In genomic region chr6:113596907-113597583, GRCh38 we compare ENCODE assay signal across 10 cellular contexts.
DNase-seq lines count a peak whose midpoint lies in the region; ATAC-seq, FAIRE-seq and TF ChIP-seq lines count a peak whose summit lies in the region.
"Had no signal": no experiment of that assay in that cellular context is flagged by ENCODE, and none has a peak within 500 bp of the region (broad histone marks: within the 10 kb centered on the region; RNA-seq: fewer than 3 reads in every experiment).

No MANE protein-coding gene starts in this region.

- H3K4me3 Mint-ChIP-seq in astrocyte (ENCODE audit: unreplicated experiment) (no peak overlapping the region), nephron (no peak overlapping the region)
- no peak overlapping the region for H3K4me3 Mint-ChIP-seq in stimulated activated naive CD8-positive, alpha-beta T cell treated with anti-CD3 and anti-CD28 coated beads, Interleukin-15, amount 100 ng/mL, for 72 hours

- no peak for ATAC-seq in PC-3
- no peak for ATAC-seq in stimulated activated naive CD8-positive, alpha-beta T cell treated with anti-CD3 and anti-CD28 coated beads, Interleukin-15, amount 100 ng/mL, for 72 hours

- H3K9me3 ChIP-seq in astrocyte (ENCODE audit: insufficient read depth, low read depth, low read length) (no peaks in the 10 kb centered on the region), PC-3 (ENCODE audit: low read length) (no peaks in the 10 kb centered on the region)
- H3K9me3 ChIP-seq: upper lobe of left lung had no signal

- H3K4me1 Mint-ChIP-seq in astrocyte (ENCODE audit: low read depth, unreplicated experiment) (peaks cover 16% of the 10 kb centered on the region), nephron (peaks cover 52% of the 10 kb centered on the region)
- no peaks in the 10 kb centered on the region for H3K4me1 Mint-ChIP-seq in stimulated activated naive CD8-positive, alpha-beta T cell treated with anti-CD3 and anti-CD28 coated beads, Interleukin-15, amount 100 ng/mL, for 72 hours

- H3K79me2 ChIP-seq in astrocyte (ENCODE audit: insufficient read depth, low read length) (no peaks in the 10 kb centered on the region), PC-3 (ENCODE audit: low read length) (no peaks in the 10 kb centered on the region)

- no peak overlapping the region for H3K4me3 ChIP-seq in astrocyte (ENCODE audit: insufficient read depth, low read depth, low read length)
- no peak overlapping the region for H3K4me3 ChIP-seq in PC-3 (ENCODE audit: low read length)
- H3K4me3 ChIP-seq: upper lobe of left lung had no signal

- H3K9me3 Mint-ChIP-seq in astrocyte (ENCODE audit: unreplicated experiment) (no peaks in the 10 kb centered on the region), nephron (no peaks in the 10 kb centered on the region)
- H3K9me3 Mint-ChIP-seq in stimulated activated naive CD8-positive, alpha-beta T cell treated with anti-CD3 and anti-CD28 coated beads, Interleukin-15, amount 100 ng/mL, for 72 hours = no peaks in the 10 kb centered on the region
- H3K9me3 Mint-ChIP-seq: activated T-helper 2 cell treated with anti-CD3 and anti-CD28 coated beads, Interferon-gamma antibody, Interleukin-2, Interleukin-4, amounts not matched to agents 10 μg/mL and 5 μg/mL and 100 μg/mL, durations not matched to agents 14 hours and 24 hours and 36 hours had no signal

- H2AFZ ChIP-seq in astrocyte (ENCODE audit: low read depth, low read length) = no peak overlapping the region
- no peak overlapping the region for H2AFZ ChIP-seq in PC-3 (ENCODE audit: low read length)

- H3K9me2 ChIP-seq in PC-3 (replicated peaks; ENCODE audit: low read length) = no peaks in the 10 kb centered on the region

- H4K20me1 ChIP-seq in astrocyte (ENCODE audit: insufficient read depth, low read length) = no peaks in the 10 kb centered on the region
- H4K20me1 ChIP-seq in PC-3 (ENCODE audit: low read length) = no peaks in the 10 kb centered on the region

- no peak overlapping the region for H3K4me2 ChIP-seq in astrocyte (ENCODE audit: low read length)
- no peak overlapping the region for H3K4me2 ChIP-seq in PC-3 (ENCODE audit: low read length)

- no peak for FAIRE-seq in astrocyte (lab: Jason Lieb, UNC)

- TF ChIP-seq CTCF in astrocyte (IDR thresholded peaks at IDR 0.05; ENCODE audit: insufficient read depth, low read depth, low read length) (no peak), nephron (IDR thresholded peaks at IDR 0.05; ENCODE audit: unreplicated experiment in 3 of 3) (no peak), PC-3 (conservative IDR thresholded peaks at IDR 0.05; ENCODE audit: low read depth, low read length) (no peak)

- BruUV-seq in PC-3 (replicated peaks; lab: Mats Ljungman, UMichigan) = no TSS peak

- H3K27me3 ChIP-seq in astrocyte (ENCODE audit: insufficient read depth, low read length) = no peaks in the 10 kb centered on the region
- no peaks in the 10 kb centered on the region for H3K27me3 ChIP-seq in PC-3 (ENCODE audit: low read length)
- H3K27me3 ChIP-seq: upper lobe of left lung had no signal

- intact Hi-C loops in PC-3 (cut with micrococcal nuclease) = no loop called here

- DNase-seq in DMS53 treated with DMSO at 0.1 percent for 48 hours (lab: John Stamatoyannopoulos, UW; ENCODE audit: unreplicated experiment) (peak; percentile 88), LHCN-M2 (ENCODE audit: low read depth) (peak; percentile 89), astrocyte (ENCODE audit: low read depth) (peak; percentile 61), NCI-H82 (lab: John Stamatoyannopoulos, UW) (no peak), PC-3 (no peak), SW 1271 (lab: John Stamatoyannopoulos, UW) (no peak)
- DNase-seq in stimulated activated naive CD8-positive, alpha-beta T cell treated with anti-CD3 and anti-CD28 coated beads, Interleukin-15, amount 100 ng/mL, for 72 hours = no peak
- DNase-seq: upper lobe of left lung had no signal

- CTCF ChIA-PET in PC-3 (lab: Charles Lee) = no interaction called here

- no peak overlapping the region for H3K27ac ChIP-seq in astrocyte (ENCODE audit: low read depth, low read length)
- H3K27ac ChIP-seq in PC-3 (ENCODE audit: low read length) = no peak overlapping the region

- H3K27me3 Mint-ChIP-seq in astrocyte (ENCODE audit: low read depth, unreplicated experiment) (no peaks in the 10 kb centered on the region), nephron (ENCODE audit: low read depth) (no peaks in the 10 kb centered on the region)
- H3K27me3 Mint-ChIP-seq in stimulated activated naive CD8-positive, alpha-beta T cell treated with anti-CD3 and anti-CD28 coated beads, Interleukin-15, amount 100 ng/mL, for 72 hours = peaks cover 9% of the 10 kb centered on the region

- H3K27ac Mint-ChIP-seq in astrocyte (ENCODE audit: unreplicated experiment) (no peak overlapping the region), nephron (peak overlapping the region; percentile 92 to 95 (median 94))
- H3K27ac Mint-ChIP-seq in stimulated activated naive CD8-positive, alpha-beta T cell treated with anti-CD3 and anti-CD28 coated beads, Interleukin-15, amount 100 ng/mL, for 72 hours = no peak overlapping the region
- H3K27ac Mint-ChIP-seq: activated T-helper 2 cell treated with anti-CD3 and anti-CD28 coated beads, Interferon-gamma antibody, Interleukin-2, Interleukin-4, amounts not matched to agents 10 μg/mL and 5 μg/mL and 100 μg/mL, durations not matched to agents 14 hours and 24 hours and 36 hours had no signal

- H3K36me3 ChIP-seq in astrocyte (ENCODE audit: insufficient read depth, low read length) (no peaks in the 10 kb centered on the region), PC-3 (ENCODE audit: low read depth, low read length) (no peaks in the 10 kb centered on the region)
- H3K36me3 ChIP-seq: upper lobe of left lung had no signal

- no peaks in the 10 kb centered on the region for H3K36me3 Mint-ChIP-seq in astrocyte (ENCODE audit: low read depth, unreplicated experiment)
- H3K36me3 Mint-ChIP-seq in nephron (ENCODE audit: low read depth) = no peaks in the 10 kb centered on the region

- POLR2A ChIA-PET in PC-3 (lab: Charles Lee; ENCODE audit: unreplicated experiment) = no interaction called here

- no peaks in the 10 kb centered on the region for H3F3A ChIP-seq in PC-3 (ENCODE audit: low read length, unreplicated experiment)

- H3K4me1 ChIP-seq in astrocyte (ENCODE audit: insufficient read depth, low read length) = peaks cover 17% of the 10 kb centered on the region
- H3K4me1 ChIP-seq in PC-3 (ENCODE audit: insufficient read depth, low read length) = no peaks in the 10 kb centered on the region

- H3K9ac ChIP-seq in astrocyte (ENCODE audit: low read length) (no peak overlapping the region), PC-3 (ENCODE audit: low read length) (no peak overlapping the region)

Comparison
In these comparisons a context has a peak if more than half of its experiments do, and no peak if none do; other contexts are left out.
1. DNase-seq: peak in DMS53 treated with DMSO at 0.1 percent for 48 hours (single experiment), LHCN-M2 (single experiment) and astrocyte (single experiment); none in NCI-H82 (single experiment), PC-3 (single experiment), stimulated activated naive CD8-positive, alpha-beta T cell treated with anti-CD3 and anti-CD28 coated beads, Interleukin-15, amount 100 ng/mL, for 72 hours (0 of 2) and SW 1271 (0 of 2).
2. H3K27ac Mint-ChIP-seq: peak in nephron (3 of 3); none in astrocyte (single experiment) and stimulated activated naive CD8-positive, alpha-beta T cell treated with anti-CD3 and anti-CD28 coated beads, Interleukin-15, amount 100 ng/mL, for 72 hours (0 of 2).